Comparison of ENCODE assay signal across 6 cellular contexts in genomic region chr12:88031161-88031560, GRCh38. TPM values are rescaled to one million over a fixed set of nuclear protein-coding genes. Genes with fewer than 3 reads are reported as not detected.
"Had no signal": no experiment of that assay in that cellular context is flagged by ENCODE, and none has a peak within 500 bp of the region (broad histone marks: within the 10 kb centered on the region; RNA-seq: fewer than 3 reads in every experiment).

No MANE protein-coding gene starts in this region.

RNA-seq across cellular contexts. Expression of gene C12orf50, which starts 2.0 kb away (rescaled TPM):
- polyA plus RNA-seq: hepatocyte; immature natural killer cell; keratinocyte; liver; mammary epithelial cell; naive thymus-derived CD4-positive, alpha-beta T cell had no signal
